Comparison of ENCODE assay signal across 25 cellular contexts in genomic region chr6:32288426-32288825, GRCh38.
"Had no signal": no experiment of that assay in that cellular context is flagged by ENCODE, and none has a peak within 500 bp of the region (broad histone marks: within the 10 kb centered on the region; RNA-seq: fewer than 3 reads in every experiment).

No MANE protein-coding gene starts in this region.

- H3K27ac ChIP-seq: breast epithelium, colonic mucosa, KMS-11, PC-9 had no signal

- ATAC-seq: activated CD4-positive, alpha-beta T cell treated with anti-CD3 and anti-CD28 coated beads for 36 hours; activated CD8-positive, alpha-beta T cell treated with anti-CD3 and anti-CD28 coated beads, Interleukin-2, amount 10 ng/mL, durations not matched to agents 7 days and 5 days; T-helper 17 cell had no signal

- H3K4me3 Mint-ChIP-seq: activated CD4-positive, alpha-beta T cell treated with anti-CD3 and anti-CD28 coated beads for 36 hours; activated CD8-positive, alpha-beta T cell treated with anti-CD3 and anti-CD28 coated beads, Interleukin-2, amount 10 ng/mL, durations not matched to agents 7 days and 5 days; activated naive CD4-positive, alpha-beta T cell treated with anti-CD3 and anti-CD28 coated beads, Interleukin-2, amount 50 U/mL, for 24 hours; activated T-helper 1 cell treated with anti-CD3 and anti-CD28 coated beads, Interleukin-12 subunit alpha, Interleukin-12 subunit beta, Interleukin-2, Interleukin-4 antibody, amounts not matched to agents 30 ng/mL and 10 ng/mL and 1 ng/mL, durations not matched to agents 14 hours and 24 hours and 36 hours; T-helper 17 cell had no signal

- H3K4me1 Mint-ChIP-seq: activated CD4-positive, alpha-beta T cell treated with anti-CD3 and anti-CD28 coated beads for 36 hours; activated naive CD4-positive, alpha-beta T cell treated with anti-CD3 and anti-CD28 coated beads, Interleukin-2, amount 50 U/mL, for 24 hours; T-helper 17 cell had no signal

- H3K36me3 Mint-ChIP-seq: activated naive CD4-positive, alpha-beta T cell treated with anti-CD3 and anti-CD28 coated beads, Interleukin-2, amount 50 U/mL, for 24 hours had no signal

- H3K4me1 ChIP-seq: breast epithelium, colonic mucosa had no signal

- DNase-seq: activated CD4-positive, alpha-beta T cell treated with anti-CD3 and anti-CD28 coated beads for 36 hours; activated CD8-positive, alpha-beta memory T cell treated with anti-CD3 and anti-CD28 coated beads, Interleukin-2, amount 50 U/mL, for 48 hours; activated CD8-positive, alpha-beta T cell treated with anti-CD3 and anti-CD28 coated beads, Interleukin-2, amount 10 ng/mL, durations not matched to agents 7 days and 5 days; activated effector memory CD4-positive, alpha-beta T cell treated with Interleukin-2 at 50 U/mL for 16 hours; activated naive CD4-positive, alpha-beta T cell; activated T-cell treated with anti-CD3 and anti-CD28 coated beads, Interleukin-2, amount 50 U/mL, for 1 hour; aorta; caudate nucleus; colonic mucosa; MG63; MV-4-11; NCI-H1092 treated with DMSO at 0.1 percent for 48 hours; NCI-H1417 treated with DMSO at 0.1 percent for 48 hours; NCI-H1694; NCI-H2081; NCI-H446; NCI-H524; PC-9; SIG-M5; T-helper 17 cell; T1000 had no signal

- H3K27ac Mint-ChIP-seq: activated CD4-positive, alpha-beta T cell treated with anti-CD3 and anti-CD28 coated beads for 36 hours; activated CD8-positive, alpha-beta T cell treated with anti-CD3 and anti-CD28 coated beads, Interleukin-2, amount 10 ng/mL, durations not matched to agents 7 days and 5 days; activated naive CD4-positive, alpha-beta T cell treated with anti-CD3 and anti-CD28 coated beads, Interleukin-2, amount 50 U/mL, for 24 hours; activated T-helper 1 cell treated with anti-CD3 and anti-CD28 coated beads, Interleukin-12 subunit alpha, Interleukin-12 subunit beta, Interleukin-2, Interleukin-4 antibody, amounts not matched to agents 30 ng/mL and 10 ng/mL and 1 ng/mL, durations not matched to agents 14 hours and 24 hours and 36 hours; T-helper 17 cell had no signal

- H3K27me3 ChIP-seq: breast epithelium, colonic mucosa, MG63 had no signal

- H3K9me3 ChIP-seq: breast epithelium, colonic mucosa, MG63 had no signal

- H3K4me3 ChIP-seq: breast epithelium, colonic mucosa, MG63, PC-9 had no signal

- H3K36me3 ChIP-seq: breast epithelium, colonic mucosa, MG63 had no signal

- H3K9me3 Mint-ChIP-seq: activated naive CD4-positive, alpha-beta T cell treated with anti-CD3 and anti-CD28 coated beads, Interleukin-2, amount 50 U/mL, for 24 hours; activated T-helper 1 cell treated with anti-CD3 and anti-CD28 coated beads, Interleukin-12 subunit alpha, Interleukin-12 subunit beta, Interleukin-2, Interleukin-4 antibody, amounts not matched to agents 30 ng/mL and 10 ng/mL and 1 ng/mL, durations not matched to agents 14 hours and 24 hours and 36 hours had no signal
